ENCODE assay signal across 22 cellular contexts in genomic region chr7:85262891-85263290, GRCh38.
"Had no signal": no experiment of that assay in that cellular context is flagged by ENCODE, and none has a peak within 500 bp of the region (broad histone marks: within the 10 kb centered on the region; RNA-seq: fewer than 3 reads in every experiment).

No MANE protein-coding gene starts in this region.

- H3K27ac Mint-ChIP-seq: activated naive CD8-positive, alpha-beta T cell; activated T-helper 2 cell treated with anti-CD3 and anti-CD28 coated beads, Interferon-gamma antibody, Interleukin-2, Interleukin-4, amounts not matched to agents 10 μg/mL and 5 μg/mL and 100 μg/mL, durations not matched to agents 14 hours and 24 hours and 36 hours; nephron had no signal

- H3K4me1 ChIP-seq: breast epithelium, pancreas, psoas muscle, right atrium auricular region, spleen, testis, upper lobe of left lung had no signal

- H3K9me3 Mint-ChIP-seq: activated T-helper 2 cell treated with anti-CD3 and anti-CD28 coated beads, Interferon-gamma antibody, Interleukin-2, Interleukin-4, amounts not matched to agents 10 μg/mL and 5 μg/mL and 100 μg/mL, durations not matched to agents 14 hours and 24 hours and 36 hours; nephron had no signal

- H3K27me3 ChIP-seq: breast epithelium, neutrophil, pancreas, right atrium auricular region, spleen, testis, upper lobe of left lung had no signal

- H3K4me3 ChIP-seq: breast epithelium, coronary artery, pancreas, psoas muscle, right atrium auricular region, spleen, testis, upper lobe of left lung had no signal

- DNase-seq: activated CD4-positive, alpha-beta T cell treated with anti-CD3 and anti-CD28 coated beads, Interleukin-2, amount 50 U/mL, for 4 hours; activated CD8-positive, alpha-beta memory T cell treated with anti-CD3 and anti-CD28 coated beads, Interleukin-2, amount 50 U/mL, for 48 hours; activated naive CD4-positive, alpha-beta T cell; activated T-cell treated with anti-CD3 and anti-CD28 coated beads, Interleukin-2, amount 50 U/mL, for 4 hours; head of caudate nucleus; hypothalamus; left ventricle myocardium superior; pancreas; spleen; stimulated activated CD4-positive, alpha-beta T cell treated with anti-CD3 and anti-CD28 coated beads, Interleukin-4, amount 100 ng/mL, for 1 hour; stimulated activated naive CD4-positive, alpha-beta T cell; T-helper 1 cell; testis; upper lobe of left lung had no signal

- H3K4me3 Mint-ChIP-seq: activated naive CD8-positive, alpha-beta T cell; activated T-cell treated with anti-CD3 and anti-CD28 coated beads, Interleukin-2, amount 50 U/mL, for 4 hours; nephron had no signal

- H3K27ac ChIP-seq: breast epithelium, coronary artery, neutrophil, pancreas, psoas muscle, right atrium auricular region, spleen, testis, upper lobe of left lung had no signal

- H3K27me3 Mint-ChIP-seq: activated naive CD8-positive, alpha-beta T cell had no signal

- H3K36me3 ChIP-seq: breast epithelium, neutrophil, pancreas, right atrium auricular region, spleen, upper lobe of left lung had no signal

- H3K36me3 Mint-ChIP-seq: activated naive CD8-positive, alpha-beta T cell had no signal

- H3K9me3 ChIP-seq: breast epithelium, neutrophil, pancreas, psoas muscle, spleen, testis, upper lobe of left lung had no signal
